Comparison of ENCODE assay signal across 15 cellular contexts in genomic region chr2:54845094-54845493, GRCh38.
"Had no signal": no experiment of that assay in that cellular context is flagged by ENCODE, and none has a peak within 500 bp of the region (broad histone marks: within the 10 kb centered on the region; RNA-seq: fewer than 3 reads in every experiment).

No MANE protein-coding gene starts in this region.

- H3K4me1 ChIP-seq: gastrocnemius medialis, left ventricle myocardium inferior, sigmoid colon, upper lobe of left lung had no signal

- H3K4me3 Mint-ChIP-seq: central memory CD8-positive, alpha-beta T cell; effector memory CD8-positive, alpha-beta T cell; neural crest cell had no signal

- H3K4me1 Mint-ChIP-seq: central memory CD8-positive, alpha-beta T cell had no signal

- H3K27ac Mint-ChIP-seq: effector memory CD8-positive, alpha-beta T cell had no signal

- DNase-seq: activated naive CD4-positive, alpha-beta T cell treated with anti-CD3 and anti-CD28 coated beads, Interleukin-2, amount 50 U/mL, for 16 hours; activated T-cell treated with anti-CD3 and anti-CD28 coated beads, Interleukin-2, amount 50 U/mL, for 1 hour; effector memory CD8-positive, alpha-beta T cell; gastrocnemius medialis; kidney; left ventricle myocardium inferior; mesendoderm; ovary; sigmoid colon; stimulated activated CD4-positive, alpha-beta T cell treated with anti-CD3 and anti-CD28 coated beads, Interleukin-2, amount 100 ng/mL, for 24 hours; stimulated activated naive CD4-positive, alpha-beta T cell treated with Interleukin-2 at 50 U/mL for 16 hours; upper lobe of left lung had no signal

- H3K36me3 ChIP-seq: gastrocnemius medialis, left ventricle myocardium inferior, ovary, sigmoid colon, upper lobe of left lung had no signal

- H3K4me3 ChIP-seq: gastrocnemius medialis, left ventricle myocardium inferior, ovary, sigmoid colon, upper lobe of left lung had no signal

- H3K27ac ChIP-seq: epithelial cell of prostate, gastrocnemius medialis, left ventricle myocardium inferior, ovary, sigmoid colon, upper lobe of left lung had no signal

- ATAC-seq: effector memory CD8-positive, alpha-beta T cell; gastrocnemius medialis had no signal

- H3K27me3 Mint-ChIP-seq: central memory CD8-positive, alpha-beta T cell; effector memory CD8-positive, alpha-beta T cell had no signal

- H3K9me3 Mint-ChIP-seq: central memory CD8-positive, alpha-beta T cell; effector memory CD8-positive, alpha-beta T cell; neural crest cell had no signal

- H3K9me3 ChIP-seq: gastrocnemius medialis, left ventricle myocardium inferior, ovary, sigmoid colon, upper lobe of left lung had no signal

- H3K27me3 ChIP-seq: gastrocnemius medialis, sigmoid colon, upper lobe of left lung had no signal
